ENCODE assay signal across 18 cellular contexts in the genomic region with DNA sequence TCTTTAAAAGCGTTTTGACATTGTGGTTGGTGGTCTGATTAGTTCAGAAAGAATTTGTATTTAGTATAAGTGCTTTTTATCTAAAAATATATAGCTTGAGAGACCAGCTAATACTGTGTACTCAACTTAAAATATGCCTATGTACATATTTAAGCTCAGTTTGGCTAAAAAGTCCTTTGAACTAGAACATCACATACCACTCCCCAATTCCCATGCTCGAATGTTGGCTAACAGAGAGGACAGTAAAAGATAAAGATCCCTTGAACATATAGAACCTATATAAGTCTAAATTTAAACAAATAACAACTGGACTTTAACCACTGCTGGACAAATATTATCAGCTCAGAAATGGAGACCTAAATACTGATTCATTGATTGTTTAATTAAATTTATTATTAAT.
A peak's percentile ranks its signal among the peaks of the same experiment; 100 is the strongest.
DNase-seq lines count a peak whose midpoint lies in the region; ATAC-seq, FAIRE-seq and TF ChIP-seq lines count a peak whose summit lies in the region.
"Had no signal": no experiment of that assay in that cellular context is flagged by ENCODE, and none has a peak within 500 bp of the region (broad histone marks: within the 10 kb centered on the region; RNA-seq: fewer than 3 reads in every experiment).

No MANE protein-coding gene starts in this region.

- H2AFZ ChIP-seq in HepG2 (ENCODE audit: low read length): no peak overlapping the region
- H2AFZ ChIP-seq in mesenchymal stem cell (ENCODE audit: low read depth, low read length): no peak overlapping the region
- H2AFZ ChIP-seq in GM23338: no peak overlapping the region

- no peaks in the 10 kb centered on the region for H3K36me3 Mint-ChIP-seq in GM23338 (ENCODE audit: low read depth)
- H3K36me3 Mint-ChIP-seq: CD8-positive, alpha-beta T cell had no signal

- no peak overlapping the region for H3K14ac ChIP-seq in mesenchymal stem cell (ENCODE audit: low read length in 2 of 2)

- POLR2A ChIA-PET in HepG2 (lab: Yijun Ruan, JAX): no interaction called here

- H3K27me3 Mint-ChIP-seq in GM23338 (ENCODE audit: insufficient read depth, low read depth, poor library complexity): peaks cover 1% of the 10 kb centered on the region

- 0 out of 4 replicates have a peak, but pooled peaks of 1 of the 2 experiments have one; percentile 5 for TF ChIP-seq EP300 in HepG2 (IDR thresholded peaks at IDR 0.05; ENCODE audit: low read depth in 2 of 2, low read length in 2 of 2)
- no peak for TF ChIP-seq EP300 in HepG2 (CRISPR knock-in tag; IDR thresholded peaks at IDR 0.05; ENCODE audit: borderline replicate concordance)

- H2BK15ac ChIP-seq in mesenchymal stem cell (ENCODE audit: low read depth, poor library complexity, severe bottlenecking): no peak overlapping the region

- CTCF ChIA-PET in HepG2 (lab: Yijun Ruan, JAX; ENCODE audit: low intra/inter-chr PET ratio, low total read pairs): no interaction called here

- H3K36me3 ChIP-seq in HepG2 (replicated peaks in 1 of 2; ENCODE audit: control insufficient read depth in 1 of 2, insufficient read depth in 2 of 2, low read length in 2 of 2) (no peaks in the 10 kb centered on the region), right lobe of liver (no peaks in the 10 kb centered on the region), brain microvascular endothelial cell (replicated peaks) (no peaks in the 10 kb centered on the region), mesenchymal stem cell (ENCODE audit: control insufficient read depth in 1 of 2, insufficient read depth in 2 of 2, low read depth in 1 of 2, low read length in 2 of 2) (no peaks in the 10 kb centered on the region), kidney (ENCODE audit: control insufficient read depth in 1 of 2, insufficient read depth in 2 of 2, low read length in 2 of 2) (no peaks in the 10 kb centered on the region), GM23338 (ENCODE audit: insufficient read depth) (no peaks in the 10 kb centered on the region)

- no peaks in the 10 kb centered on the region for H3K9me3 Mint-ChIP-seq in GM23338
- H3K9me3 Mint-ChIP-seq: CD8-positive, alpha-beta T cell had no signal

- H3K27me3 ChIP-seq in HepG2 (ENCODE audit: control insufficient read depth in 1 of 2, insufficient read depth in 2 of 2, low read length in 2 of 2): no peaks in the 10 kb centered on the region
- H3K27me3 ChIP-seq in right lobe of liver: no peaks in the 10 kb centered on the region
- no peaks in the 10 kb centered on the region for H3K27me3 ChIP-seq in brain microvascular endothelial cell (replicated peaks)
- H3K27me3 ChIP-seq in mesenchymal stem cell (ENCODE audit: control insufficient read depth in 1 of 2, insufficient read depth in 1 of 2, low read length in 2 of 2): peaks cover 0 to 14% of the 10 kb centered on the region in 2 experiments
- H3K27me3 ChIP-seq in GM23338 (ENCODE audit: insufficient read depth): no peaks in the 10 kb centered on the region

- H3K4me3 Mint-ChIP-seq in GM23338: no peak overlapping the region
- H3K4me3 Mint-ChIP-seq: CD8-positive, alpha-beta T cell had no signal

- H3K27ac Mint-ChIP-seq in GM23338: no peak overlapping the region
- H3K27ac Mint-ChIP-seq: CD8-positive, alpha-beta T cell had no signal

- H3K27ac ChIP-seq in HepG2 (ENCODE audit: extremely low read length, insufficient read depth, low read length) (no peak overlapping the region), right lobe of liver (no peak overlapping the region), brain microvascular endothelial cell (peak overlapping the region; percentile 22), mesenchymal stem cell (ENCODE audit: low read length, poor library complexity, severe bottlenecking) (no peak overlapping the region), kidney (ENCODE audit: low read depth in 2 of 2, low read length in 2 of 2) (no peak overlapping the region), GM23338 (ENCODE audit: low read depth) (no peak overlapping the region)

- H3K4me1 Mint-ChIP-seq in GM23338: peaks cover 25% of the 10 kb centered on the region

- H3F3A ChIP-seq in GM23338 (replicated peaks; ENCODE audit: low read depth): no peaks in the 10 kb centered on the region

- H3K4me2 ChIP-seq in HepG2 (ENCODE audit: low read depth, low read length) (no peak overlapping the region), mesenchymal stem cell (ENCODE audit: low read length, poor library complexity, severe bottlenecking) (no peak overlapping the region), GM23338 (no peak overlapping the region)

- no peak for TF ChIP-seq CTCF in HepG2 (CRISPR knock-in tag; IDR thresholded peaks at IDR 0.05)
- TF ChIP-seq CTCF in right lobe of liver (IDR thresholded peaks at IDR 0.05): no peak
- TF ChIP-seq CTCF in brain microvascular endothelial cell (IDR thresholded peaks at IDR 0.05; ENCODE audit: low read depth, low read length, missing control alignments): no peak
- TF ChIP-seq CTCF in kidney (IDR thresholded peaks at IDR 0.05; ENCODE audit: borderline replicate concordance, extremely low read depth, insufficient read depth): no peak
- TF ChIP-seq CTCF in GM23338 (conservative IDR thresholded peaks at IDR 0.05; ENCODE audit: low read depth in 2 of 2): no peak

- DNase-seq in HepG2 (ENCODE audit: low spot score) (peak; percentile 67), right lobe of liver (no peak), brain microvascular endothelial cell (no peak), mesenchymal stem cell (peak; percentile 5), kidney (no peak), NCI-H1092 treated with DMSO at 0.1 percent for 48 hours (lab: John Stamatoyannopoulos, UW) (no peak), GM23338 (ENCODE audit: low spot score) (no peak)
- DNase-seq: Calu3; CD8-positive, alpha-beta T cell; DMS53; KG1; MV-4-11; NCI-H1417; NCI-H187; NCI-H345; NCI-H524 treated with DMSO at 0.1 percent for 48 hours had no signal

- H3K79me2 ChIP-seq in HepG2 (ENCODE audit: insufficient read depth, low read length) (no peaks in the 10 kb centered on the region), GM23338 (replicated peaks; ENCODE audit: insufficient read depth) (no peaks in the 10 kb centered on the region)

- H4K20me1 ChIP-seq in HepG2 (ENCODE audit: insufficient read depth, low read length): no peaks in the 10 kb centered on the region
- H4K20me1 ChIP-seq in GM23338 (replicated peaks; ENCODE audit: insufficient read depth): no peaks in the 10 kb centered on the region

- H3K9me3 ChIP-seq in HepG2 (ENCODE audit: low read length) (no peaks in the 10 kb centered on the region; the same call in 1 of the 2 replicates), right lobe of liver (no peaks in the 10 kb centered on the region), mesenchymal stem cell (ENCODE audit: control insufficient read depth, low read length) (no peaks in the 10 kb centered on the region), kidney (ENCODE audit: control insufficient read depth in 1 of 2, low read length in 2 of 2) (no peaks in the 10 kb centered on the region)

- no TSS peak for BruUV-seq in HepG2 (replicated peaks; lab: Mats Ljungman, UMichigan)

- H2AK5ac ChIP-seq in mesenchymal stem cell (ENCODE audit: low read length, severe bottlenecking): no peak overlapping the region

- WGBS in HepG2 (ENCODE audit: low lambda C conversion rate): 1% methylated on average over 2 of the region's 2 CpGs
- 42% methylated on average over 2 of the region's 2 CpGs for WGBS in right lobe of liver (ENCODE audit: insufficient coverage, low coverage, low lambda C conversion rate, missing lambda C conversion rate)
- 22% methylated on average over 1 of the region's 2 CpGs for WGBS in mesenchymal stem cell

- H3K23ac ChIP-seq in mesenchymal stem cell (ENCODE audit: low read length in 2 of 2): no peak overlapping the region

- H3K9me2 ChIP-seq in GM23338 (ENCODE audit: insufficient read depth): no peaks in the 10 kb centered on the region; the same call in 1 of the 2 replicates

- TF ChIP-seq RAD21 in HepG2 (CRISPR knock-in tag; IDR thresholded peaks at IDR 0.05): no peak

- FAIRE-seq in HepG2 (lab: Jason Lieb, UNC): no peak
- no peak for FAIRE-seq in kidney (lab: Jason Lieb, UNC)
- FAIRE-seq: GM12891 had no signal

- no peak overlapping the region for H3K4me3 ChIP-seq in HepG2 (replicated peaks in 1 of 3; ENCODE audit: insufficient read depth in 1 of 3, low read depth in 2 of 3, low read length in 3 of 3)
- no peak overlapping the region for H3K4me3 ChIP-seq in right lobe of liver
- no peak overlapping the region for H3K4me3 ChIP-seq in brain microvascular endothelial cell (ENCODE audit: low read depth, low read length)
- H3K4me3 ChIP-seq in mesenchymal stem cell (ENCODE audit: insufficient read depth in 1 of 2, low read depth in 1 of 2, low read length in 2 of 2): no peak overlapping the region
- no peak overlapping the region for H3K4me3 ChIP-seq in kidney (ENCODE audit: low read length in 2 of 2)
- no peak overlapping the region for H3K4me3 ChIP-seq in GM23338

- H4K91ac ChIP-seq in mesenchymal stem cell (ENCODE audit: low read length): no peak overlapping the region

- no peak overlapping the region for H2BK120ac ChIP-seq in mesenchymal stem cell (ENCODE audit: low read depth, low read length)

- TF ChIP-seq POLR2A in HepG2 (IDR thresholded peaks at IDR 0.05; ENCODE audit: insufficient read depth in 1 of 2, low read depth in 2 of 2, low read length in 2 of 2) (no peak), right lobe of liver (IDR thresholded peaks at IDR 0.05) (no peak)

- H3K4me1 ChIP-seq in HepG2 (ENCODE audit: insufficient read depth, low read length) (peaks cover 13% of the 10 kb centered on the region; the same call in 1 of the 2 replicates), right lobe of liver (no peaks in the 10 kb centered on the region), mesenchymal stem cell (ENCODE audit: control insufficient read depth, insufficient read depth, low read depth, low read length) (peaks cover 1% of the 10 kb centered on the region), kidney (ENCODE audit: control insufficient read depth in 1 of 2, insufficient read depth in 1 of 2, low read depth in 1 of 2, low read length in 2 of 2) (no peaks in the 10 kb centered on the region), GM23338 (ENCODE audit: insufficient read depth) (peaks cover 37% of the 10 kb centered on the region)

- H3K9ac ChIP-seq in HepG2 (ENCODE audit: insufficient read depth, low read depth, low read length): no peak overlapping the region
- H3K9ac ChIP-seq in mesenchymal stem cell (ENCODE audit: low read length): no peak overlapping the region
- H3K9ac ChIP-seq in kidney (ENCODE audit: low read length in 2 of 2): no peak overlapping the region

- ATAC-seq in HepG2 (peak; percentile 61), right lobe of liver (no peak), HG03457 (IDR thresholded peaks at IDR 0.05; ENCODE audit: unreplicated experiment) (no peak), GM23338 (no peak)
- ATAC-seq: CD8-positive, alpha-beta T cell had no signal

- no peak overlapping the region for H3K18ac ChIP-seq in mesenchymal stem cell (ENCODE audit: low read depth in 1 of 2, low read length in 2 of 2)

- no peak overlapping the region for H3K4ac ChIP-seq in mesenchymal stem cell (ENCODE audit: low read depth in 1 of 2, low read length in 2 of 2)

- no peaks in the 10 kb centered on the region for H3K79me1 ChIP-seq in mesenchymal stem cell (replicated peaks; ENCODE audit: low read length, poor library complexity, severe bottlenecking)

- H2BK12ac ChIP-seq in mesenchymal stem cell (ENCODE audit: low read length in 2 of 2): no peak overlapping the region

- in situ Hi-C loops in HepG2 (cut with HindIII; ENCODE audit: extremely low pct_ligation_motif_present, low pct_unique_long_range_greater_than_20kb) (no loop called here), brain microvascular endothelial cell (cut with HindIII; ENCODE audit: low pct_ligation_motif_present, low sequenced_read_pairs) (no loop called here)

- intact Hi-C loops in HepG2 (cut with micrococcal nuclease; ENCODE audit: unreplicated experiment): no loop called here
- intact Hi-C loops in right lobe of liver (cut with DNase I): no loop called here
- intact Hi-C loops in kidney (cut with DNase I): no loop called here

- H2BK5ac ChIP-seq in mesenchymal stem cell (ENCODE audit: low read depth, low read length, poor library complexity, severe bottlenecking): no peak overlapping the region

- H4K8ac ChIP-seq in mesenchymal stem cell (ENCODE audit: low read length): no peak overlapping the region

Comparison
In these comparisons a context has a peak if more than half of its experiments do, and no peak if none do; other contexts are left out.
1. DNase-seq: peak in HepG2 (single experiment) and mesenchymal stem cell (single experiment); none in right lobe of liver (0 of 3), brain microvascular endothelial cell (single experiment), kidney (single experiment), NCI-H1092 treated with DMSO at 0.1 percent for 48 hours (single experiment) and GM23338 (single experiment).